In the genomic region with DNA sequence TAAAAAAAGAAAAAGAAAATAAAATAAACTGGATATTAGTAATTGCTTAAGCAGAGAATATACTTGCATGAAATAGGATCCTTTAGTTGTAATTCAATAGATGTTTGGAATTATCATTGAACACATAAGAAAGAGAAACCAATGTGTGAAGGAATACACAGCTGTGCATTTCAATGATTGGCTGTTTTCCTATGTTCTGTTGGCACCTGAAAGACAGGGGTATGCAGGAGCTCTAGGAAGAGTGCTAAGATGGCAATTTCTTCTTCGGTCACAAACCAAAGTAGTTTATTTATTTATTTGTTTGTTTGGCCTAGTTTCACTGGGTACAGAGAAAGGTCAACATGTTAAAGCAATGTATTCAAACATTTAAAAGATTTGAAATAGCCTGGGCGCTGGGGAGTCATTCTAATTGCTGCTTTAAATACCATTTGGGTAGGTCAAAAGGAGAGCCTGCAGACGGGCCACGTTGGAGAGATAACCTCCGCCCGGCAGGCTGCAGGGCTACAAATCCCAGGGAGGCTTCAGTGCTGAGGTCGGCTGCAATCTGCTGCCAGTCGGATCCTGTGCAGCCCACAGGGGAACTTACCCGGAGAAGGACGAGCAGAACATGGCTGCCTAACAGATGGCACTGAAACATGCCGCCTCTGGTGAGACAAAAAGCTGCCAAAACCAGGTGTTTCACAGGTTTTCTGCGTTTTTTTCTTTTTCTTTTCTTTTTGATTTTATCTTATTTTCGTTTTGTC, we compare ENCODE assay signal across 21 cellular contexts.
DNase-seq lines count a peak whose midpoint lies in the region; ATAC-seq and TF ChIP-seq lines count a peak whose summit lies in the region.
"Had no signal": no experiment of that assay in that cellular context is flagged by ENCODE, and none has a peak within 500 bp of the region (broad histone marks: within the 10 kb centered on the region; RNA-seq: fewer than 3 reads in every experiment).

No MANE protein-coding gene starts in this region.

- TF ChIP-seq EP300 in SK-N-SH (IDR thresholded peaks at IDR 0.05; ENCODE audit: borderline replicate concordance in 1 of 2, low read depth in 1 of 2, low read length in 1 of 2): no peak

- no peaks in the 10 kb centered on the region for H3K9me3 ChIP-seq in SK-N-SH
- H3K9me3 ChIP-seq in right cardiac atrium (ENCODE audit: control insufficient read depth, low read length): no peaks in the 10 kb centered on the region
- no peaks in the 10 kb centered on the region for H3K9me3 ChIP-seq in tibial artery
- H3K9me3 ChIP-seq: adrenal gland, upper lobe of left lung had no signal

- no peak overlapping the region for H3K27ac ChIP-seq in SK-N-SH (ENCODE audit: low read depth in 2 of 2, low read length in 1 of 2)
- no peak overlapping the region for H3K27ac ChIP-seq in right cardiac atrium (ENCODE audit: low read length)
- H3K27ac ChIP-seq in tibial artery: no peak overlapping the region
- H3K27ac ChIP-seq: adrenal gland, BLaER1, upper lobe of left lung had no signal

- no peak overlapping the region for H3K27ac Mint-ChIP-seq in naive thymus-derived CD8-positive, alpha-beta T cell
- H3K27ac Mint-ChIP-seq: memory B cell, naive B cell had no signal

- no peaks in the 10 kb centered on the region for H3K4me1 ChIP-seq in SK-N-SH (ENCODE audit: control insufficient read depth in 1 of 2, insufficient read depth in 2 of 2, low read depth in 1 of 2, low read length in 1 of 2)
- H3K4me1 ChIP-seq in right cardiac atrium (ENCODE audit: control insufficient read depth, insufficient read depth, low read length): no peaks in the 10 kb centered on the region
- peaks cover 0 to 3% (median 0%) of the 10 kb centered on the region in 4 donors for H3K4me1 ChIP-seq in tibial artery
- H3K4me1 ChIP-seq: adrenal gland, upper lobe of left lung had no signal

- ATAC-seq in SK-N-SH treated with all-trans-retinoic acid at 6 μM for 48 hours: no peak; the same call in 2 of the 3 replicates
- ATAC-seq in right cardiac atrium: peak; percentile 57 to 82
- ATAC-seq in naive thymus-derived CD8-positive, alpha-beta T cell: no peak

- DNase-seq in SK-N-SH (no peak), OCI-M1 (lab: John Stamatoyannopoulos, UW) (peak; percentile 75), right cardiac atrium (peak; percentile 26 to 50 (median 42)), tibial artery (no peak), HuH-7.5 (ENCODE audit: low spot score) (no peak), NCI-H1417 treated with DMSO at 0.1 percent for 48 hours (lab: John Stamatoyannopoulos, UW) (no peak)
- no peak for DNase-seq in naive thymus-derived CD8-positive, alpha-beta T cell
- DNase-seq: activated CD4-positive, alpha-beta T cell treated with anti-CD3 and anti-CD28 coated beads, Interleukin-2, amount 50 U/mL, for 1 hour; activated CD8-positive, alpha-beta memory T cell treated with anti-CD3 and anti-CD28 coated beads, Interleukin-2, amount 50 U/mL, for 48 hours; activated effector memory CD4-positive, alpha-beta T cell treated with Interleukin-2 at 50 U/mL for 16 hours; adrenal gland; central memory CD4-positive, alpha-beta T cell; naive B cell; NCI-H1105; NCI-H2227 treated with DMSO at 0.1 percent for 48 hours; RPMI8226; stimulated activated naive CD4-positive, alpha-beta T cell had no signal

- WGBS in SK-N-SH (ENCODE audit: low lambda C conversion rate): 13% methylated on average over 11 of the region's 13 CpGs
- 34% methylated on average over 13 of the region's 13 CpGs for WGBS in right cardiac atrium

- no peaks in the 10 kb centered on the region for H3K27me3 ChIP-seq in SK-N-SH (ENCODE audit: insufficient read depth)
- H3K27me3 ChIP-seq in right cardiac atrium (ENCODE audit: control insufficient read depth, insufficient read depth): no peaks in the 10 kb centered on the region
- no peaks in the 10 kb centered on the region for H3K27me3 ChIP-seq in tibial artery
- H3K27me3 ChIP-seq: adrenal gland, BLaER1, upper lobe of left lung had no signal

- H3K36me3 Mint-ChIP-seq in naive thymus-derived CD8-positive, alpha-beta T cell: no peaks in the 10 kb centered on the region
- H3K36me3 Mint-ChIP-seq: memory B cell, naive B cell had no signal

- intact Hi-C loops in right cardiac atrium (cut with DNase I): no loop called here
- intact Hi-C loops in tibial artery (cut with DNase I; ENCODE audit: low total_unique reads): no loop called here

- H3K4me2 ChIP-seq in SK-N-SH: 0 out of 2 replicates have a peak overlapping the region, but pooled peaks have one; percentile 41
- H3K4me2 ChIP-seq: BLaER1 had no signal

- no peak overlapping the region for H2AFZ ChIP-seq in SK-N-SH (ENCODE audit: low read depth)

- CTCF ChIA-PET in SK-N-SH (lab: Yijun Ruan, JAX): interaction anchor here (1.0 kb wide), 2 partner anchors 15 to 32 kb away, joined by 3 read pairs; no protein-coding TSS in a partner anchor

- H3K4me1 Mint-ChIP-seq in naive thymus-derived CD8-positive, alpha-beta T cell: no peaks in the 10 kb centered on the region
- H3K4me1 Mint-ChIP-seq: memory B cell, naive B cell had no signal

- H3K9me3 Mint-ChIP-seq in naive thymus-derived CD8-positive, alpha-beta T cell: peaks cover 0 to 18% (median 11%) of the 10 kb centered on the region in 9 donors

- H4K20me1 ChIP-seq in SK-N-SH (ENCODE audit: insufficient read depth): no peaks in the 10 kb centered on the region
- H4K20me1 ChIP-seq: BLaER1 had no signal

- no peaks in the 10 kb centered on the region for H3K79me2 ChIP-seq in SK-N-SH (ENCODE audit: insufficient read depth)

- POLR2A ChIA-PET in SK-N-SH (lab: Yijun Ruan, JAX): no interaction called here
- POLR2A ChIA-PET in naive thymus-derived CD8-positive, alpha-beta T cell (lab: Charles Lee): no interaction called here

- H3K9ac ChIP-seq in SK-N-SH: no peak overlapping the region
- H3K9ac ChIP-seq: BLaER1 had no signal

- TF ChIP-seq RAD21 in SK-N-SH (IDR thresholded peaks at IDR 0.05; ENCODE audit: low read length): no peak

- H3K9me2 ChIP-seq in SK-N-SH: no peaks in the 10 kb centered on the region

- H3K4me3 ChIP-seq in SK-N-SH (ENCODE audit: low read depth in 2 of 2, low read length in 1 of 2): no peak overlapping the region; a peak in 1 of 4 replicates
- H3K4me3 ChIP-seq in right cardiac atrium (ENCODE audit: low read length): peak overlapping the region; percentile 38
- H3K4me3 ChIP-seq in tibial artery: peak overlapping the region; percentile 15 to 23
- H3K4me3 ChIP-seq: adrenal gland, BLaER1 had no signal

- H3K27me3 Mint-ChIP-seq in naive thymus-derived CD8-positive, alpha-beta T cell: no peaks in the 10 kb centered on the region
- H3K27me3 Mint-ChIP-seq: memory B cell, naive B cell had no signal

- H3K36me3 ChIP-seq in SK-N-SH (replicated peaks in 1 of 2; ENCODE audit: control insufficient read depth in 1 of 2, insufficient read depth in 2 of 2, low read length in 1 of 2) (no peaks in the 10 kb centered on the region), tibial artery (no peaks in the 10 kb centered on the region)
- H3K36me3 ChIP-seq: adrenal gland, BLaER1, upper lobe of left lung had no signal

- no peak overlapping the region for H3K4me3 Mint-ChIP-seq in naive thymus-derived CD8-positive, alpha-beta T cell
- H3K4me3 Mint-ChIP-seq: memory B cell, naive B cell had no signal

- no peaks in the 10 kb centered on the region for H3F3A ChIP-seq in SK-N-SH (replicated peaks; ENCODE audit: insufficient read depth)

- no peak for TF ChIP-seq CTCF in SK-N-SH (IDR thresholded peaks at IDR 0.05)
- TF ChIP-seq CTCF in tibial artery (IDR thresholded peaks at IDR 0.05): no peak

TF ChIP-seq in SK-N-SH, 30 proteins besides CTCF, POLR2A, EP300 and RAD21 (continues in another document):
- no peak for TF ChIP-seq YY1 (IDR thresholded peaks at IDR 0.05; ENCODE audit: low read depth)
- TF ChIP-seq FOXM1 (IDR thresholded peaks at IDR 0.05; ENCODE audit: low read depth): no peak

TF ChIP-seq in SK-N-SH treated with all-trans-retinoic acid at 6 μM for 48 hours, 23 proteins besides CTCF, POLR2A, EP300 and RAD21:
- TF ChIP-seq RARB (CRISPR knock-in tag; IDR thresholded peaks at IDR 0.05) (no peak), ZNF8 (CRISPR knock-in tag; IDR thresholded peaks at IDR 0.05) (no peak), ZC3H10 (CRISPR knock-in tag; IDR thresholded peaks at IDR 0.05) (no peak), ZNF565 (CRISPR knock-in tag; conservative IDR thresholded peaks at IDR 0.05; ENCODE audit: low read depth) (no peak), CSDC2 (CRISPR knock-in tag; IDR thresholded peaks at IDR 0.05) (no peak), TOX (CRISPR knock-in tag; IDR thresholded peaks at IDR 0.05; ENCODE audit: borderline replicate concordance) (no peak), PPARA (CRISPR knock-in tag; IDR thresholded peaks at IDR 0.05; ENCODE audit: borderline replicate concordance) (no peak), SNAI2 (CRISPR knock-in tag; IDR thresholded peaks at IDR 0.05) (no peak)
- TF ChIP-seq, protein P1, sequence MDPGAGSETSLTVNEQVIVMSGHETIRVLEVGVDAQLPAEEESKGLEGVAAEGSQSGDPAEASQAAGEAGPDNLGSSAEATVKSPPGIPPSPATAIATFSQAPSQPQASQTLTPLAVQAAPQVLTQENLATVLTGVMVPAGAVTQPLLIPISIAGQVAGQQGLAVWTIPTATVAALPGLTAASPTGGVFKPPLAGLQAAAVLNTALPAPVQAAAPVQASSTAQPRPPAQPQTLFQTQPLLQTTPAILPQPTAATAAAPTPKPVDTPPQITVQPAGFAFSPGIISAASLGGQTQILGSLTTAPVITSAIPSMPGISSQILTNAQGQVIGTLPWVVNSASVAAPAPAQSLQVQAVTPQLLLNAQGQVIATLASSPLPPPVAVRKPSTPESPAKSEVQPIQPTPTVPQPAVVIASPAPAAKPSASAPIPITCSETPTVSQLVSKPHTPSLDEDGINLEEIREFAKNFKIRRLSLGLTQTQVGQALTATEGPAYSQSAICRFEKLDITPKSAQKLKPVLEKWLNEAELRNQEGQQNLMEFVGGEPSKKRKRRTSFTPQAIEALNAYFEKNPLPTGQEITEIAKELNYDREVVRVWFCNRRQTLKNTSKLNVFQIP (CRISPR knock-in tag; IDR thresholded peaks at IDR 0.05; ENCODE audit: borderline replicate concordance, low read depth): no peak
- TF ChIP-seq, protein P2, sequence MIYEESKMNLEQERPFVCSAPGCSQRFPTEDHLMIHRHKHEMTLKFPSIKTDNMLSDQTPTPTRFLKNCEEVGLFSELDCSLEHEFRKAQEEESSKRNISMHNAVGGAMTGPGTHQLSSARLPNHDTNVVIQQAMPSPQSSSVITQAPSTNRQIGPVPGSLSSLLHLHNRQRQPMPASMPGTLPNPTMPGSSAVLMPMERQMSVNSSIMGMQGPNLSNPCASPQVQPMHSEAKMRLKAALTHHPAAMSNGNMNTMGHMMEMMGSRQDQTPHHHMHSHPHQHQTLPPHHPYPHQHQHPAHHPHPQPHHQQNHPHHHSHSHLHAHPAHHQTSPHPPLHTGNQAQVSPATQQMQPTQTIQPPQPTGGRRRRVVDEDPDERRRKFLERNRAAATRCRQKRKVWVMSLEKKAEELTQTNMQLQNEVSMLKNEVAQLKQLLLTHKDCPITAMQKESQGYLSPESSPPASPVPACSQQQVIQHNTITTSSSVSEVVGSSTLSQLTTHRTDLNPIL (CRISPR knock-in tag; IDR thresholded peaks at IDR 0.05; ENCODE audit: low read depth): no peak
TF ChIP-seq in SK-N-SH treated with all-trans-retinoic acid at 6 μM for 48 hours: peak in this region for 0.

Comparison
In these comparisons a context has a peak if more than half of its experiments do, and no peak if none do; other contexts are left out.
1. DNase-seq: peak in OCI-M1 (single experiment) and right cardiac atrium (3 of 3); none in SK-N-SH (single experiment), tibial artery (0 of 2), HuH-7.5 (single experiment), naive thymus-derived CD8-positive, alpha-beta T cell (0 of 10) and NCI-H1417 treated with DMSO at 0.1 percent for 48 hours (single experiment).
2. H3K4me3 ChIP-seq: peak in right cardiac atrium (single experiment) and tibial artery (2 of 2); none in SK-N-SH (0 of 2).
3. ATAC-seq: peak in right cardiac atrium (2 of 2); none in SK-N-SH treated with all-trans-retinoic acid at 6 μM for 48 hours (single experiment) and naive thymus-derived CD8-positive, alpha-beta T cell (0 of 2).